ENCODE assay signal across 8 cellular contexts in the genomic region with DNA sequence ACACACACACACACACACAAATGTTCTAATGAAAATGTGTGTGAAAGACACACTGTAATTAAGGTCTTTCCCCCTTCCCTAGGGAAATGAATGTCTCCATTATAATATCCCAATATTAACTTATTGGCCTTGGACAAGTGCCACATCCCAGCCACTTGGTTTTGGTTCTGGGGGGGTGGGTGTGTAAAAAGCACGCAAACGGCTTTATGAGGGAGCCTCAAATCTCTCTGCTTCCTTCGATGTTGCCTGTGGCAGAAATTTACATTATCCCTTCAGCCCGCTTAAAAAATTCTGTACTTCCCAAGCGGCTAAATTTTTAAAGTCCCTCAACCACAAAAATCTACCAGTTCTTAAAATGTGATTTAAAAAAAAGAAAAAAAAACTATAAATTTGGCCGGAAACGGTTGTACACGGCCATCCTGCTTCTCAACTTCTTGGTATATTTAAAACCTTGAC. TPM values are rescaled to one million over a fixed set of nuclear protein-coding genes. Genes with fewer than 3 reads are reported as not detected.
DNase-seq lines count a peak whose midpoint lies in the region; ATAC-seq lines count a peak whose summit lies in the region.

No MANE protein-coding gene starts in this region.

- whole genome bisulfite sequencing in thymus, result 3% methylated on average over 8 of the region's 8 CpGs

- peak overlapping the region; percentile 91 for H3K27ac Mint-ChIP-seq in activated CD4-positive, alpha-beta T cell treated with anti-CD3 and anti-CD28 coated beads, Interleukin-2, amount 10 ng/mL, durations not matched to agents 24 days and 14 days
- peak overlapping the region; percentile 93 for H3K27ac Mint-ChIP-seq in activated CD4-positive, alpha-beta memory T cell treated with anti-CD3 and anti-CD28 coated beads for 36 hours
- H3K27ac Mint-ChIP-seq in immature natural killer cell, result peak overlapping the region; percentile 87 to 98 (median 94)

- peak; percentile 63 for DNase-seq in activated CD4-positive, alpha-beta T cell treated with anti-CD3 and anti-CD28 coated beads, Interleukin-2, amount 10 ng/mL, durations not matched to agents 24 days and 14 days
- no peak for DNase-seq in activated CD4-positive, alpha-beta T cell treated with anti-CD3 and anti-CD28 coated beads, Interleukin-2, amount 50 U/mL, for 4 hours
- DNase-seq in activated CD4-positive, alpha-beta memory T cell treated with anti-CD3 and anti-CD28 coated beads for 36 hours, result no peak
- DNase-seq in immature natural killer cell (no peak), H4 (ENCODE audit: low spot score) (no peak), NCI-H146 treated with DMSO at 0.1 percent for 48 hours (lab: John Stamatoyannopoulos, UW; ENCODE audit: unreplicated experiment) (no peak)

- CTCF ChIA-PET in activated CD4-positive, alpha-beta memory T cell treated with anti-CD3 and anti-CD28 coated beads for 36 hours (lab: Charles Lee), result interaction anchor here (1.3 to 4.1 kb wide), 3 partner anchors 22 to 47 kb away, joined by 3 to 68 read pairs (median 61); partner anchors contain the start of genes AJUBA and CDH24

- no peaks in the 10 kb centered on the region for H3K36me3 ChIP-seq in thymus (ENCODE audit: control insufficient read depth, insufficient read depth)

- intact Hi-C loops in activated CD4-positive, alpha-beta T cell treated with anti-CD3 and anti-CD28 coated beads, Interleukin-2, amount 10 ng/mL, durations not matched to agents 24 days and 14 days (cut with micrococcal nuclease), result loop anchor here (5.0 kb wide), 1 partner anchor 48 kb away; the partner anchor contains the start of gene CDH24
- intact Hi-C loops in activated CD4-positive, alpha-beta memory T cell treated with anti-CD3 and anti-CD28 coated beads for 36 hours (cut with micrococcal nuclease), result no loop called here

- peak overlapping the region; percentile 77 for H3K4me3 ChIP-seq in thymus (ENCODE audit: low read length)

- no peaks in the 10 kb centered on the region for H3K9me3 Mint-ChIP-seq in activated CD4-positive, alpha-beta T cell treated with anti-CD3 and anti-CD28 coated beads, Interleukin-2, amount 10 ng/mL, durations not matched to agents 24 days and 14 days
- H3K9me3 Mint-ChIP-seq in activated CD4-positive, alpha-beta memory T cell treated with anti-CD3 and anti-CD28 coated beads for 36 hours, result no peaks in the 10 kb centered on the region
- no peaks in the 10 kb centered on the region for H3K9me3 Mint-ChIP-seq in immature natural killer cell

- ATAC-seq in GM18909 (IDR thresholded peaks at IDR 0.05; ENCODE audit: poor library complexity, unreplicated experiment), result no peak

- H3K4me3 Mint-ChIP-seq in activated CD4-positive, alpha-beta T cell treated with anti-CD3 and anti-CD28 coated beads, Interleukin-2, amount 10 ng/mL, durations not matched to agents 24 days and 14 days, result peak overlapping the region; percentile 90
- H3K4me3 Mint-ChIP-seq in activated CD4-positive, alpha-beta memory T cell treated with anti-CD3 and anti-CD28 coated beads for 36 hours, result peak overlapping the region; percentile 92
- peak overlapping the region; percentile 85 to 99 (median 97) for H3K4me3 Mint-ChIP-seq in immature natural killer cell

- peaks cover 13% of the 10 kb centered on the region for H3K4me1 ChIP-seq in thymus (ENCODE audit: control insufficient read depth, insufficient read depth, low read length)

- H3K27me3 ChIP-seq in thymus (ENCODE audit: control insufficient read depth, insufficient read depth), result no peaks in the 10 kb centered on the region

- POLR2A ChIA-PET in activated CD4-positive, alpha-beta memory T cell treated with anti-CD3 and anti-CD28 coated beads for 36 hours (lab: Charles Lee), result no interaction called here

- no peaks in the 10 kb centered on the region for H3K27me3 Mint-ChIP-seq in activated CD4-positive, alpha-beta T cell treated with anti-CD3 and anti-CD28 coated beads, Interleukin-2, amount 10 ng/mL, durations not matched to agents 24 days and 14 days
- no peaks in the 10 kb centered on the region for H3K27me3 Mint-ChIP-seq in activated CD4-positive, alpha-beta memory T cell treated with anti-CD3 and anti-CD28 coated beads for 36 hours
- peaks cover 2 to 12% (median 7%) of the 10 kb centered on the region in 3 donors for H3K27me3 Mint-ChIP-seq in immature natural killer cell (ENCODE audit: low read depth in 3 of 3)

- peaks cover 36% of the 10 kb centered on the region for H3K4me1 Mint-ChIP-seq in activated CD4-positive, alpha-beta T cell treated with anti-CD3 and anti-CD28 coated beads, Interleukin-2, amount 10 ng/mL, durations not matched to agents 24 days and 14 days
- H3K4me1 Mint-ChIP-seq in activated CD4-positive, alpha-beta memory T cell treated with anti-CD3 and anti-CD28 coated beads for 36 hours (ENCODE audit: low read depth), result peaks cover 33% of the 10 kb centered on the region
- H3K4me1 Mint-ChIP-seq in immature natural killer cell, result peaks cover 48 to 50% of the 10 kb centered on the region in 2 donors

- no peaks in the 10 kb centered on the region for H3K36me3 Mint-ChIP-seq in activated CD4-positive, alpha-beta T cell treated with anti-CD3 and anti-CD28 coated beads, Interleukin-2, amount 10 ng/mL, durations not matched to agents 24 days and 14 days (ENCODE audit: low read depth)
- H3K36me3 Mint-ChIP-seq in activated CD4-positive, alpha-beta memory T cell treated with anti-CD3 and anti-CD28 coated beads for 36 hours, result peaks cover 2% of the 10 kb centered on the region
- no peaks in the 10 kb centered on the region for H3K36me3 Mint-ChIP-seq in immature natural killer cell

- peak overlapping the region; percentile 91 for H3K27ac ChIP-seq in thymus (ENCODE audit: low read depth)

- no peaks in the 10 kb centered on the region for H3K9me3 ChIP-seq in thymus (ENCODE audit: control insufficient read depth)

RNA-seq across cellular contexts. Expression of gene C14orf93, which starts 0.4 kb away (rescaled TPM):
- total RNA-seq in activated CD4-positive, alpha-beta T cell treated with anti-CD3 and anti-CD28 coated beads, Interleukin-2, amount 10 ng/mL, durations not matched to agents 24 days and 14 days, result 6.7 and 8.2 TPM in 2 replicates
- 10 to 100 TPM in 1 of 2 experiments, 1 to 10 TPM in 1; 7.5 to 10.8 TPM for total RNA-seq in activated CD4-positive, alpha-beta memory T cell treated with anti-CD3 and anti-CD28 coated beads for 36 hours
- 1 to 10 TPM; 3.4 to 9.8 (median 5.0) TPM for polyA plus RNA-seq in immature natural killer cell
- 17.5 TPM for polyA plus RNA-seq in thymus
- total RNA-seq in H4 (2014; rRNA removed; shearing (Covaris generic)), result 6.9 and 15.1 TPM in 2 replicates

RNA-seq across cellular contexts. Expression of gene PSMB5, which starts 25.2 kb away (rescaled TPM):
- total RNA-seq in activated CD4-positive, alpha-beta T cell treated with anti-CD3 and anti-CD28 coated beads, Interleukin-2, amount 10 ng/mL, durations not matched to agents 24 days and 14 days, result 150 TPM in 2 replicates
- total RNA-seq in activated CD4-positive, alpha-beta memory T cell treated with anti-CD3 and anti-CD28 coated beads for 36 hours, result 100 to 1,000 TPM; 116 to 119 TPM
- polyA plus RNA-seq in immature natural killer cell (10 to 100 TPM; 25.6 to 54.3 (median 39.7) TPM), thymus (71.0 TPM)
- total RNA-seq in H4 (2014; rRNA removed; shearing (Covaris generic)), result 444 and 478 TPM in 2 replicates

RNA-seq across cellular contexts. Expression of gene AJUBA, which starts 27.2 kb away (rescaled TPM):
- total RNA-seq in activated CD4-positive, alpha-beta T cell treated with anti-CD3 and anti-CD28 coated beads, Interleukin-2, amount 10 ng/mL, durations not matched to agents 24 days and 14 days, result 2.4 and 2.7 TPM in 2 replicates
- 1 to 10 TPM; 1.5 to 1.7 TPM for total RNA-seq in activated CD4-positive, alpha-beta memory T cell treated with anti-CD3 and anti-CD28 coated beads for 36 hours
- polyA plus RNA-seq in immature natural killer cell (under 1 TPM in 2 of 3 donors, not detected in 1; 0.18 to 0.21 TPM), thymus (22.4 TPM)
- 24.7 and 25.9 TPM in 2 replicates for total RNA-seq in H4 (2014; rRNA removed; shearing (Covaris generic))

RNA-seq across cellular contexts. Expression of gene PSMB11, which starts 32.5 kb away (rescaled TPM):
- total RNA-seq in activated CD4-positive, alpha-beta T cell treated with anti-CD3 and anti-CD28 coated beads, Interleukin-2, amount 10 ng/mL, durations not matched to agents 24 days and 14 days, result not detected in 2 replicates
- not detected for total RNA-seq in activated CD4-positive, alpha-beta memory T cell treated with anti-CD3 and anti-CD28 coated beads for 36 hours
- polyA plus RNA-seq in immature natural killer cell (not detected), thymus (0.62 TPM)
- total RNA-seq in H4 (2014; rRNA removed; shearing (Covaris generic)), result not detected in 2 replicates

RNA-seq across cellular contexts. Expression of gene CDH24, which starts 47.8 kb away (rescaled TPM):
- 1.6 and 1.7 TPM in 2 replicates for total RNA-seq in activated CD4-positive, alpha-beta T cell treated with anti-CD3 and anti-CD28 coated beads, Interleukin-2, amount 10 ng/mL, durations not matched to agents 24 days and 14 days
- 1 to 10 TPM in 1 of 2 experiments, under 1 TPM in 1; 1.00 to 1.1 TPM for total RNA-seq in activated CD4-positive, alpha-beta memory T cell treated with anti-CD3 and anti-CD28 coated beads for 36 hours
- polyA plus RNA-seq in immature natural killer cell (1 to 10 TPM in 1 of 3 donors, under 1 TPM in 2; 0.64 to 1.2 (median 0.78) TPM), thymus (7.0 TPM)
- 2.9 and 3.3 TPM in 2 replicates for total RNA-seq in H4 (2014; rRNA removed; shearing (Covaris generic))
